In genomic region chr5:144024601-144025000, GRCh38 we compare ENCODE assay signal across 22 cellular contexts.
DNase-seq lines count a peak whose midpoint lies in the region; ATAC-seq and TF ChIP-seq lines count a peak whose summit lies in the region.
"Had no signal": no experiment of that assay in that cellular context is flagged by ENCODE, and none has a peak within 500 bp of the region (broad histone marks: within the 10 kb centered on the region; RNA-seq: fewer than 3 reads in every experiment).

No MANE protein-coding gene starts in this region.

- no peak for ATAC-seq in upper lobe of right lung
- ATAC-seq: SK-N-SH treated with all-trans-retinoic acid at 6 μM for 48 hours had no signal

- in situ Hi-C loops in GM23248 (cut with MboI), result no loop called here

- H3K4me1 ChIP-seq in GM23248 (ENCODE audit: insufficient read depth), result peaks cover 30% of the 10 kb centered on the region
- H3K4me1 ChIP-seq in upper lobe of right lung, result no peaks in the 10 kb centered on the region
- H3K4me1 ChIP-seq: BLaER1 had no signal

- H4K20me1 ChIP-seq in GM23248 (ENCODE audit: insufficient read depth), result no peaks in the 10 kb centered on the region
- H4K20me1 ChIP-seq: BLaER1 had no signal

- H3K9me2 ChIP-seq in GM23248 (ENCODE audit: insufficient read depth), result no peaks in the 10 kb centered on the region

- DNase-seq in AG08395 (ENCODE audit: low spot score) (peak; percentile 42), GM23248 (peak; percentile 58), cardiac fibroblast (ENCODE audit: low read depth in 2 of 2) (peak; percentile 13 to 36), kidney tubule cell (ENCODE audit: low spot score) (peak; percentile 31), upper lobe of right lung (no peak), NCI-H2196 treated with DMSO at 0.1 percent for 48 hours (lab: John Stamatoyannopoulos, UW; ENCODE audit: unreplicated experiment) (no peak), SIG-M5 treated with dmso at 0.1 percent for 504 hours (lab: John Stamatoyannopoulos, UW; ENCODE audit: unreplicated experiment) (no peak)
- DNase-seq in effector CD8-positive, alpha-beta T cell (lab: John Stamatoyannopoulos, UW), result no peak
- DNase-seq: 8988T; CD4-positive, alpha-beta memory T cell; DMS153; H9; MM.1S; NCI-H1092 treated with DMSO at 0.1 percent for 48 hours; NCI-H2081; NCI-H524; NCI-H82; OCI-M1; RPMI8226; SHP77 treated with DMSO at 0.1 percent for 48 hours had no signal

- H3K27me3 ChIP-seq in GM23248 (replicated peaks; ENCODE audit: insufficient read depth), result no peaks in the 10 kb centered on the region
- H3K27me3 ChIP-seq in upper lobe of right lung, result no peaks in the 10 kb centered on the region
- H3K27me3 ChIP-seq: BLaER1 had no signal

- H3K79me2 ChIP-seq in GM23248 (ENCODE audit: insufficient read depth), result no peaks in the 10 kb centered on the region

- no peak overlapping the region for H3K4me3 ChIP-seq in GM23248
- H3K4me3 ChIP-seq in cardiac fibroblast (replicated peaks in 1 of 2; ENCODE audit: low read depth in 2 of 2, low read length in 2 of 2), result no peak overlapping the region
- no peak overlapping the region for H3K4me3 ChIP-seq in upper lobe of right lung
- H3K4me3 ChIP-seq: BLaER1 had no signal

- intact Hi-C loops in upper lobe of right lung (cut with DNase I), result no loop called here

- H3K27ac ChIP-seq in GM23248, result no peak overlapping the region
- no peak overlapping the region for H3K27ac ChIP-seq in upper lobe of right lung
- H3K27ac ChIP-seq: BLaER1 had no signal

- no peak overlapping the region for H3K9ac ChIP-seq in GM23248
- H3K9ac ChIP-seq: BLaER1 had no signal

- H3K36me3 ChIP-seq in GM23248 (ENCODE audit: low read depth) (no peaks in the 10 kb centered on the region), upper lobe of right lung (no peaks in the 10 kb centered on the region)
- H3K36me3 ChIP-seq: BLaER1 had no signal

- no peak overlapping the region for H2AFZ ChIP-seq in GM23248

- peaks cover 35% of the 10 kb centered on the region for H3F3A ChIP-seq in GM23248 (ENCODE audit: insufficient read depth)

- H3K4me2 ChIP-seq in GM23248 (ENCODE audit: unreplicated experiment), result no peak overlapping the region
- H3K4me2 ChIP-seq: BLaER1 had no signal

- no peaks in the 10 kb centered on the region for H3K9me3 ChIP-seq in GM23248 (ENCODE audit: low read depth)
- H3K9me3 ChIP-seq in upper lobe of right lung, result no peaks in the 10 kb centered on the region

- TF ChIP-seq CTCF in cardiac fibroblast (IDR thresholded peaks at IDR 0.05; ENCODE audit: low read depth, low read length) (no peak), upper lobe of right lung (IDR thresholded peaks at IDR 0.05) (no peak)

Comparison
In these comparisons a context has a peak if more than half of its experiments do, and no peak if none do; other contexts are left out.
1. DNase-seq: peak in AG08395 (single experiment), GM23248 (single experiment), cardiac fibroblast (2 of 2) and kidney tubule cell (single experiment); none in effector CD8-positive, alpha-beta T cell (single experiment), upper lobe of right lung (single experiment), NCI-H2196 treated with DMSO at 0.1 percent for 48 hours (single experiment) and SIG-M5 treated with dmso at 0.1 percent for 504 hours (single experiment).